ENCODE assay signal across 1 cellular context in genomic region chr3:99817047-99817436, GRCh38.
TF ChIP-seq lines count a peak whose summit lies in the region.

No MANE protein-coding gene starts in this region.

TF ChIP-seq in K562, 482 proteins besides CTCF, POLR2A, EP300 and RAD21 (continued from another document):
- TF ChIP-seq IRF1 (CRISPR knock-in tag; IDR thresholded peaks at IDR 0.05; ENCODE audit: borderline replicate concordance): no peak
- TF ChIP-seq ZNF311 (CRISPR knock-in tag; IDR thresholded peaks at IDR 0.05): no peak
- no peak for TF ChIP-seq CHD2 (IDR thresholded peaks at IDR 0.05; ENCODE audit: low read depth, low read length)
- no peak for TF ChIP-seq ZNF324 (CRISPR knock-in tag; IDR thresholded peaks at IDR 0.05)
- TF ChIP-seq SMAD4 (CRISPR knock-in tag; conservative IDR thresholded peaks at IDR 0.05): no peak
- TF ChIP-seq PCBP1 (IDR thresholded peaks at IDR 0.05; ENCODE audit: low read depth, low read length, poor library complexity, severe bottlenecking): no peak
- TF ChIP-seq E2F3 (CRISPR knock-in tag; IDR thresholded peaks at IDR 0.05): no peak
- TF ChIP-seq, protein P1, sequence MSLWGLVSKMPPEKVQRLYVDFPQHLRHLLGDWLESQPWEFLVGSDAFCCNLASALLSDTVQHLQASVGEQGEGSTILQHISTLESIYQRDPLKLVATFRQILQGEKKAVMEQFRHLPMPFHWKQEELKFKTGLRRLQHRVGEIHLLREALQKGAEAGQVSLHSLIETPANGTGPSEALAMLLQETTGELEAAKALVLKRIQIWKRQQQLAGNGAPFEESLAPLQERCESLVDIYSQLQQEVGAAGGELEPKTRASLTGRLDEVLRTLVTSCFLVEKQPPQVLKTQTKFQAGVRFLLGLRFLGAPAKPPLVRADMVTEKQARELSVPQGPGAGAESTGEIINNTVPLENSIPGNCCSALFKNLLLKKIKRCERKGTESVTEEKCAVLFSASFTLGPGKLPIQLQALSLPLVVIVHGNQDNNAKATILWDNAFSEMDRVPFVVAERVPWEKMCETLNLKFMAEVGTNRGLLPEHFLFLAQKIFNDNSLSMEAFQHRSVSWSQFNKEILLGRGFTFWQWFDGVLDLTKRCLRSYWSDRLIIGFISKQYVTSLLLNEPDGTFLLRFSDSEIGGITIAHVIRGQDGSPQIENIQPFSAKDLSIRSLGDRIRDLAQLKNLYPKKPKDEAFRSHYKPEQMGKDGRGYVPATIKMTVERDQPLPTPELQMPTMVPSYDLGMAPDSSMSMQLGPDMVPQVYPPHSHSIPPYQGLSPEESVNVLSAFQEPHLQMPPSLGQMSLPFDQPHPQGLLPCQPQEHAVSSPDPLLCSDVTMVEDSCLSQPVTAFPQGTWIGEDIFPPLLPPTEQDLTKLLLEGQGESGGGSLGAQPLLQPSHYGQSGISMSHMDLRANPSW (CRISPR knock-in tag; IDR thresholded peaks at IDR 0.05): no peak
- TF ChIP-seq RBBP5 (IDR thresholded peaks at IDR 0.05; ENCODE audit: borderline replicate concordance, insufficient read depth, low read length, poor library complexity, severe bottlenecking): no peak
- no peak for TF ChIP-seq SNIP1 (IDR thresholded peaks at IDR 0.05; ENCODE audit: low read depth)
- no peak for TF ChIP-seq ZNF174 (CRISPR knock-in tag; IDR thresholded peaks at IDR 0.05)
- TF ChIP-seq ZNF445 (CRISPR knock-in tag; IDR thresholded peaks at IDR 0.05; ENCODE audit: low read depth): no peak
- TF ChIP-seq ZNF12 (CRISPR knock-in tag; IDR thresholded peaks at IDR 0.05): no peak
